Comparison of ENCODE assay signal across 1 cellular context in the genomic region with DNA sequence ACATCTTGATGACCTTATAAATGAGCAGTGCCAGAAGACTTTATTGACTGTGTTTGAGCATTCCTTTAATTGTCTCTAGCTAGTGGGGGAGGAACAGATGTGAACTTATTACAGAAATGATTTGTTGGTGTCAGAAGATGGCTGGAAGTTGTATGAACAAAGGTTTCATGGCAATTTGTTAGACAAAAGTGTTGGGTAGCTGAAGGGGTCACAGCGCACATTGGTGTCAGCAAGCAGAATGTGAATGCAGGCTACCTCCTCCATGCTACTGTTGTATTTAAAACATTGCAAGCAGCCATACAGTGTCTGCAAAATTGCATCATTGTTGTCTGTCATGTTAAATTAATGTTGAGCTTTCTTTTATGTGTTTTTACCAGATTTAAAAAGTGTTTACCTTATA.
TF ChIP-seq lines count a peak whose summit lies in the region.

No MANE protein-coding gene starts in this region.

TF ChIP-seq in GM23338, 12 proteins besides CTCF, POLR2A, EP300 and RAD21 (continued from another document):
- no peak for TF ChIP-seq ZNF462 (CRISPR knock-in tag; IDR thresholded peaks at IDR 0.05)
- no peak for TF ChIP-seq EZH2 (IDR thresholded peaks at IDR 0.05; ENCODE audit: low read depth, unreplicated experiment)
- TF ChIP-seq EZH2phosphoT487 (IDR thresholded peaks at IDR 0.05; ENCODE audit: unreplicated experiment) = no peak
- no peak for TF ChIP-seq NANOG (IDR thresholded peaks at IDR 0.05; ENCODE audit: borderline replicate concordance)
- TF ChIP-seq POLR2AphosphoS5 (IDR thresholded peaks at IDR 0.05; ENCODE audit: low read depth) = no peak
- no peak for TF ChIP-seq STAT1 (IDR thresholded peaks at IDR 0.05; ENCODE audit: unreplicated experiment)
